8 cellular contexts compared by ENCODE assay signal in genomic region chr7:87345166-87345927, GRCh38. TPM values are rescaled to one million over a fixed set of nuclear protein-coding genes. Genes with fewer than 3 reads are reported as not detected.
DNase-seq lines count a peak whose midpoint lies in the region; ATAC-seq and TF ChIP-seq lines count a peak whose summit lies in the region.

CROT (plus strand) TSS chr7:87345664; CDS start chr7:87349069, 3,405 bp downstream.

- peak within 1 kb of the TSS; percentile 96 for H3K4me3 Mint-ChIP-seq in activated B cell treated with CpG ODN at 0.5 μM for 24 hours

- peaks cover 8 to 51% (median 27%) of the 10 kb centered on the region in 6 donors for H3K4me1 ChIP-seq in spleen

- H3K27me3 ChIP-seq in spleen (replicated peaks in 1 of 7), result no peaks in the 10 kb centered on the region

- no peak for TF ChIP-seq CTCF in activated B cell treated with CpG ODN at 0.5 μM for 24 hours (IDR thresholded peaks at IDR 0.05)
- TF ChIP-seq CTCF in spleen (IDR thresholded peaks at IDR 0.05 in 8 of 11, conservative IDR thresholded peaks at IDR 0.05 in 3 of 11), result peak in 5 of 11 experiments; percentile 14 to 50 (median 34)

- POLR2A ChIA-PET in activated B cell treated with CpG ODN at 0.5 μM for 24 hours (lab: Charles Lee), result interaction anchor here (1.3 to 2.3 kb wide), 4 partner anchors 74 to 254 kb away, joined by 4 to 11 read pairs (median 6); partner anchors contain the start of genes DMTF1 and TMEM243

- ATAC-seq in GM18907 (IDR thresholded peaks at IDR 0.05; ENCODE audit: unreplicated experiment) (peak; percentile 99), HG03159 (IDR thresholded peaks at IDR 0.05; ENCODE audit: unreplicated experiment) (peak; percentile 97), activated B cell treated with CpG ODN at 0.5 μM for 24 hours (ENCODE audit: low read depth) (peak; percentile 98)

- H3K27ac Mint-ChIP-seq in activated B cell treated with CpG ODN at 0.5 μM for 24 hours, result peak within 1 kb of the TSS; percentile 96

- H3K9me3 ChIP-seq in spleen, result no peaks in the 10 kb centered on the region

- no peaks in the 10 kb centered on the region for H3K9me3 Mint-ChIP-seq in activated B cell treated with CpG ODN at 0.5 μM for 24 hours

- H3K36me3 Mint-ChIP-seq in activated B cell treated with CpG ODN at 0.5 μM for 24 hours (ENCODE audit: low read depth), result peaks cover 27% of the 10 kb centered on the region

- intact Hi-C loops in activated B cell treated with CpG ODN at 0.5 μM for 24 hours (cut with micrococcal nuclease) (loop anchor here (1.0 to 2.0 kb wide), 10 partner anchors 33 to 873 kb away; partner anchors contain the start of genes DBF4, DMTF1, ELAPOR2 and RUNDC3B), spleen (cut with DNase I; ENCODE audit: low total_unique reads) (no loop called here)

- peaks cover 0 to 31% (median 14%) of the 10 kb centered on the region in 6 donors for H3K36me3 ChIP-seq in spleen

- DNase-seq in AG08395 (ENCODE audit: low spot score) (peak; percentile 96), NCI-H2227 (lab: John Stamatoyannopoulos, UW; ENCODE audit: unreplicated experiment) (peak; percentile 98), activated B cell treated with CpG ODN at 0.5 μM for 24 hours (peak; percentile 95), inferior parietal cortex (ENCODE audit: extremely low spot score) (peak; percentile 97), spleen (peak; percentile 98)
- peak; percentile 92 for DNase-seq in central memory CD4-positive, alpha-beta T cell

- TF ChIP-seq POLR2A in spleen (IDR thresholded peaks at IDR 0.05), result peak in 1 of 3 donors; percentile 55

- peak within 1 kb of the TSS; percentile 88 to 94 (median 91) for H3K27ac ChIP-seq in spleen

- H3K4me1 Mint-ChIP-seq in activated B cell treated with CpG ODN at 0.5 μM for 24 hours, result peaks cover 25% of the 10 kb centered on the region

- 0 to 1% (median 1%) methylated on average over 23 to 53 of the region's 53 CpGs for WGBS in spleen, 5 donors

- CTCF ChIA-PET in activated B cell treated with CpG ODN at 0.5 μM for 24 hours (lab: Charles Lee), result interaction anchor here (1.5 to 1.7 kb wide), 2 partner anchors 22 to 33 kb away, joined by 3 to 8 read pairs; no protein-coding TSS in a partner anchor

- H3K27me3 Mint-ChIP-seq in activated B cell treated with CpG ODN at 0.5 μM for 24 hours, result no peaks in the 10 kb centered on the region

- peak within 1 kb of the TSS; percentile 68 to 84 (median 74) for H3K4me3 ChIP-seq in spleen

RNA-seq across cellular contexts. Expression of gene CROT, which starts in this region (rescaled TPM):
- total RNA-seq in activated B cell treated with CpG ODN at 0.5 μM for 24 hours (7.9 and 9.2 TPM in 2 replicates), spleen (10 to 100 TPM in 6 of 7 donors, 1 to 10 TPM in 1; 6.6 to 21.1 (median 12.5) TPM)
- polyA plus RNA-seq in spleen, result 1 to 10 TPM; 4.2 to 5.1 (median 4.8) TPM

Comparison
In these comparisons a context has a peak if more than half of its experiments do, and no peak if none do; other contexts are left out.
1. Peak in every context shown above with its lines: DNase-seq, ATAC-seq, H3K4me3 ChIP-seq and H3K27ac ChIP-seq.